13 cellular contexts compared by ENCODE assay signal in the genomic region with DNA sequence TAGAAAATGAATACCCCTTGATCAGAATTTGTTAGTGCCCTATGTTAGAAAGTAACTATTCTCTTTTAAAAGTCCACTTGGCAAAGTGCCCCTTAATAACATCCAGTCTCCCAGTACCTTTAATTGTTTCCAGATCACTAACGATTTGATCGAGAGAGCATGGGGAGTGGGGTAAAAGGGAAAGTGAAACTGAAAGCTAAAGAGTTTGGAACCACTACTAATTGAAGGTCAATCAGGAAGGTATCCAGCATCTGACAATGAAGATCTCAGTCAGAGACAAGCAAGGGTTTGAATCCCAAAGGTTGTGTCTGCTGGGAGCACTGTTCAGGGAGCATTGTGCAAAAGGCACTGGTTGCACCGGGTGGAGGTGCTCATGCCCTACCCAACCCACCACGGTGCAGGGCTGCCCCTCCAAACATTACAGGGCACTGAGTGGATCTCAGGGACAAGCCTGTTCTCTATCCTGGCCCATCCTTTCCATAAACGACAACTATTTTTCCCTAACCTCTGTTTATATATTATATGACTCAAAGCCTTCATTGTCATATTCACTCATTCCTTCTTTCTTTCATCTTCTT. TPM values are rescaled to one million over a fixed set of nuclear protein-coding genes. Genes with fewer than 3 reads are reported as not detected.
DNase-seq lines count a peak whose midpoint lies in the region; ATAC-seq and TF ChIP-seq lines count a peak whose summit lies in the region.
"Had no signal": no experiment of that assay in that cellular context is flagged by ENCODE, and none has a peak within 500 bp of the region (broad histone marks: within the 10 kb centered on the region; RNA-seq: fewer than 3 reads in every experiment).

No MANE protein-coding gene starts in this region.

- WGBS in right cardiac atrium, result 58% methylated on average over 5 of the region's 5 CpGs
- WGBS in liver, result 68% methylated on average over 5 of the region's 5 CpGs

- DNase-seq in right cardiac atrium, result peak in 1 of 3 donors; percentile 8
- no peak for DNase-seq in left ventricle myocardium superior
- no peak for DNase-seq in NCI-H2171 treated with DMSO at 0.1 percent for 48 hours (lab: John Stamatoyannopoulos, UW)
- no peak for DNase-seq in NCI-H510A (lab: John Stamatoyannopoulos, UW)
- DNase-seq in T-helper 9 cell, result no peak
- DNase-seq: CD8-positive, alpha-beta memory T cell; effector CD4-positive, alpha-beta T cell; left lung; stimulated activated CD4-positive, alpha-beta T cell treated with anti-CD3 and anti-CD28 coated beads, Interleukin-1b, Interleukin-23, amount 100 ng/mL, for 48 hours; SW 1271 had no signal

- intact Hi-C loops in right cardiac atrium (cut with DNase I) (no loop called here), left ventricle myocardium superior (cut with micrococcal nuclease) (no loop called here)

- ATAC-seq in right cardiac atrium (peak in 1 of 2 donors; percentile 42), left ventricle myocardium superior (no peak), SK-N-SH treated with all-trans-retinoic acid at 6 μM for 48 hours (peak; percentile 73), HG02884 (IDR thresholded peaks at IDR 0.05; ENCODE audit: unreplicated experiment) (no peak)
- ATAC-seq: left lung had no signal

- H3K27me3 ChIP-seq in right cardiac atrium (ENCODE audit: control insufficient read depth, insufficient read depth) (no peaks in the 10 kb centered on the region), liver (ENCODE audit: control insufficient read depth in 4 of 4, insufficient read depth in 4 of 4, low read length in 3 of 4) (no peaks in the 10 kb centered on the region)
- H3K27me3 ChIP-seq: left lung had no signal

- TF ChIP-seq CTCF in liver (IDR thresholded peaks at IDR 0.05; ENCODE audit: low read depth, low read length, missing input control), result no peak

- H3K27ac ChIP-seq in right cardiac atrium (ENCODE audit: low read length) (no peak overlapping the region), liver (ENCODE audit: low read depth in 1 of 2, low read length in 2 of 2) (no peak overlapping the region)
- H3K27ac ChIP-seq: left lung had no signal

- no peak for TF ChIP-seq RAD21 in liver (IDR thresholded peaks at IDR 0.05)

- no peaks in the 10 kb centered on the region for H3K9me3 ChIP-seq in right cardiac atrium (ENCODE audit: control insufficient read depth, low read length)
- H3K9me3 ChIP-seq in liver (ENCODE audit: control insufficient read depth in 4 of 4, low read length in 3 of 4), result no peaks in the 10 kb centered on the region
- H3K9me3 ChIP-seq: left lung had no signal

- H3K36me3 ChIP-seq in liver (ENCODE audit: control insufficient read depth in 4 of 4, insufficient read depth in 3 of 4, low read depth in 1 of 4, low read length in 3 of 4), result no peaks in the 10 kb centered on the region
- H3K36me3 ChIP-seq: left lung had no signal

- peak overlapping the region in 1 of 2 donors; percentile 42 for H3K9ac ChIP-seq in liver (ENCODE audit: low read depth in 1 of 2, low read length in 2 of 2)

- H3K4me1 ChIP-seq in right cardiac atrium (ENCODE audit: control insufficient read depth, insufficient read depth, low read length) (no peaks in the 10 kb centered on the region), liver (ENCODE audit: control insufficient read depth in 4 of 4, insufficient read depth in 4 of 4, low read length in 3 of 4) (peaks cover 0 to 6% (median 2%) of the 10 kb centered on the region in 4 donors)
- H3K4me1 ChIP-seq: left lung had no signal

- peak overlapping the region; percentile 23 for H3K4me3 ChIP-seq in right cardiac atrium (ENCODE audit: low read length)
- peak overlapping the region; percentile 33 to 66 (median 44) for H3K4me3 ChIP-seq in liver (ENCODE audit: low read depth in 1 of 3, low read length in 3 of 3)
- H3K4me3 ChIP-seq: left lung had no signal

TF ChIP-seq in SK-N-SH treated with all-trans-retinoic acid at 6 μM for 48 hours, 23 proteins besides CTCF, POLR2A, EP300 and RAD21:
- TF ChIP-seq TCF4 (CRISPR knock-in tag; IDR thresholded peaks at IDR 0.05; ENCODE audit: borderline replicate concordance), result 0 out of 2 replicates have a peak, but pooled peaks have one; percentile 11
- TF ChIP-seq ZFP3 (CRISPR knock-in tag; IDR thresholded peaks at IDR 0.05), result no peak

TF ChIP-seq in liver, 16 proteins besides CTCF, POLR2A, EP300 and RAD21:
- TF ChIP-seq, protein P1, sequence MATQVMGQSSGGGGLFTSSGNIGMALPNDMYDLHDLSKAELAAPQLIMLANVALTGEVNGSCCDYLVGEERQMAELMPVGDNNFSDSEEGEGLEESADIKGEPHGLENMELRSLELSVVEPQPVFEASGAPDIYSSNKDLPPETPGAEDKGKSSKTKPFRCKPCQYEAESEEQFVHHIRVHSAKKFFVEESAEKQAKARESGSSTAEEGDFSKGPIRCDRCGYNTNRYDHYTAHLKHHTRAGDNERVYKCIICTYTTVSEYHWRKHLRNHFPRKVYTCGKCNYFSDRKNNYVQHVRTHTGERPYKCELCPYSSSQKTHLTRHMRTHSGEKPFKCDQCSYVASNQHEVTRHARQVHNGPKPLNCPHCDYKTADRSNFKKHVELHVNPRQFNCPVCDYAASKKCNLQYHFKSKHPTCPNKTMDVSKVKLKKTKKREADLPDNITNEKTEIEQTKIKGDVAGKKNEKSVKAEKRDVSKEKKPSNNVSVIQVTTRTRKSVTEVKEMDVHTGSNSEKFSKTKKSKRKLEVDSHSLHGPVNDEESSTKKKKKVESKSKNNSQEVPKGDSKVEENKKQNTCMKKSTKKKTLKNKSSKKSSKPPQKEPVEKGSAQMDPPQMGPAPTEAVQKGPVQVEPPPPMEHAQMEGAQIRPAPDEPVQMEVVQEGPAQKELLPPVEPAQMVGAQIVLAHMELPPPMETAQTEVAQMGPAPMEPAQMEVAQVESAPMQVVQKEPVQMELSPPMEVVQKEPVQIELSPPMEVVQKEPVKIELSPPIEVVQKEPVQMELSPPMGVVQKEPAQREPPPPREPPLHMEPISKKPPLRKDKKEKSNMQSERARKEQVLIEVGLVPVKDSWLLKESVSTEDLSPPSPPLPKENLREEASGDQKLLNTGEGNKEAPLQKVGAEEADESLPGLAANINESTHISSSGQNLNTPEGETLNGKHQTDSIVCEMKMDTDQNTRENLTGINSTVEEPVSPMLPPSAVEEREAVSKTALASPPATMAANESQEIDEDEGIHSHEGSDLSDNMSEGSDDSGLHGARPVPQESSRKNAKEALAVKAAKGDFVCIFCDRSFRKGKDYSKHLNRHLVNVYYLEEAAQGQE (IDR thresholded peaks at IDR 0.05), result no peak
- TF ChIP-seq RXRA (IDR thresholded peaks at IDR 0.05), result no peak

RNA-seq across cellular contexts. Expression of gene RIT2, which starts 14.6 kb away (rescaled TPM):
- not detected for total RNA-seq in right cardiac atrium
- polyA plus RNA-seq in right cardiac atrium, result not detected
- total RNA-seq in left ventricle myocardium superior, result not detected
- total RNA-seq in liver, result not detected
- polyA plus RNA-seq in liver, result not detected
- total RNA-seq: CD8-positive, alpha-beta memory T cell; left lung had no signal
- polyA plus RNA-seq: CD8-positive, alpha-beta memory T cell had no signal
